In genomic region chr3:111951032-111951431, GRCh38 we compare ENCODE assay signal across 10 cellular contexts. TPM values are rescaled to one million over a fixed set of nuclear protein-coding genes. Genes with fewer than 3 reads are reported as not detected.
"Had no signal": no experiment of that assay in that cellular context is flagged by ENCODE, and none has a peak within 500 bp of the region (broad histone marks: within the 10 kb centered on the region; RNA-seq: fewer than 3 reads in every experiment).

No MANE protein-coding gene starts in this region.

- H2AFZ ChIP-seq: GM23248 had no signal

- H3K9me3 ChIP-seq: HAP-1 had no signal

- H3K36me3 ChIP-seq: HAP-1 had no signal

- H3K27ac ChIP-seq: GM23248, HL-60, KMS-11 had no signal

- H3K9ac ChIP-seq: GM23248, KMS-11 had no signal

- H3K4me3 ChIP-seq: GM23248, HAP-1 had no signal

- H3K4me2 ChIP-seq: KMS-11 had no signal

- DNase-seq: GM23248, GOT3, H7, HFFc6, IMR-90, KBM-7 had no signal

- H3K4me1 ChIP-seq: HAP-1 had no signal

RNA-seq across cellular contexts. Expression of gene TAGLN3, which starts 47.7 kb away (rescaled TPM):
- total RNA-seq: GM23248, H4 had no signal
